In genomic region chr12:18799140-18799446, GRCh38 we compare ENCODE assay signal across 25 cellular contexts.
DNase-seq lines count a peak whose midpoint lies in the region; ATAC-seq and TF ChIP-seq lines count a peak whose summit lies in the region.
"Had no signal": no experiment of that assay in that cellular context is flagged by ENCODE, and none has a peak within 500 bp of the region (broad histone marks: within the 10 kb centered on the region; RNA-seq: fewer than 3 reads in every experiment).

No MANE protein-coding gene starts in this region.

- 30% methylated on average over 2 of the region's 2 CpGs for WGBS in esophagus muscularis mucosa

- TF ChIP-seq EP300 in esophagus muscularis mucosa (IDR thresholded peaks at IDR 0.05), result no peak

- H3K36me3 ChIP-seq in esophagus muscularis mucosa (no peaks in the 10 kb centered on the region), GM23338 (ENCODE audit: insufficient read depth) (no peaks in the 10 kb centered on the region)
- H3K36me3 ChIP-seq: prostate gland, thyroid gland had no signal

- H3K27ac Mint-ChIP-seq in GM23338, result no peak overlapping the region
- H3K27ac Mint-ChIP-seq: activated CD8-positive, alpha-beta memory T cell treated with anti-CD3 and anti-CD28 coated beads, Interleukin-2, amount 10 ng/mL, durations not matched to agents 7 days and 5 days; naive thymus-derived CD4-positive, alpha-beta T cell; T-helper 17 cell had no signal

- H3K4me2 ChIP-seq in GM23338, result no peak overlapping the region

- no peak for TF ChIP-seq POLR2A in esophagus muscularis mucosa (IDR thresholded peaks at IDR 0.05; ENCODE audit: low read depth)

- no peaks in the 10 kb centered on the region for H3K79me2 ChIP-seq in GM23338 (replicated peaks; ENCODE audit: insufficient read depth)

- no peak overlapping the region for H2AFZ ChIP-seq in GM23338

- no peaks in the 10 kb centered on the region for H3K27me3 Mint-ChIP-seq in GM23338 (ENCODE audit: insufficient read depth, low read depth, poor library complexity)
- H3K27me3 Mint-ChIP-seq: activated CD8-positive, alpha-beta memory T cell treated with anti-CD3 and anti-CD28 coated beads, Interleukin-2, amount 10 ng/mL, durations not matched to agents 7 days and 5 days; naive thymus-derived CD4-positive, alpha-beta T cell; T-helper 17 cell had no signal

- TF ChIP-seq CTCF in AG10803 (conservative IDR thresholded peaks at IDR 0.05; ENCODE audit: low read length), result no peak
- no peak for TF ChIP-seq CTCF in esophagus muscularis mucosa (IDR thresholded peaks at IDR 0.05)
- no peak for TF ChIP-seq CTCF in omental fat pad (IDR thresholded peaks at IDR 0.05)
- no peak for TF ChIP-seq CTCF in GM23338 (conservative IDR thresholded peaks at IDR 0.05; ENCODE audit: low read depth in 2 of 2)

- no peaks in the 10 kb centered on the region for H3K9me2 ChIP-seq in GM23338 (ENCODE audit: insufficient read depth)

- no peaks in the 10 kb centered on the region for H3K9me3 ChIP-seq in esophagus muscularis mucosa
- H3K9me3 ChIP-seq: Caco-2, prostate gland, thyroid gland had no signal

- peak; percentile 51 for DNase-seq in AG10803 (ENCODE audit: low read depth)
- peak; percentile 6 for DNase-seq in NCI-H524 treated with DMSO at 0.1 percent for 48 hours (lab: John Stamatoyannopoulos, UW)
- DNase-seq in esophagus muscularis mucosa (ENCODE audit: extremely low spot score), result no peak
- DNase-seq in omental fat pad (ENCODE audit: low spot score), result no peak
- no peak for DNase-seq in SHP77 treated with DMSO at 0.1 percent for 48 hours (lab: John Stamatoyannopoulos, UW)
- no peak for DNase-seq in GM23338 (ENCODE audit: low spot score)
- DNase-seq: activated CD4-positive, alpha-beta T cell treated with anti-CD3 and anti-CD28 coated beads, Interleukin-2, amount 50 U/mL, for 4 hours; activated CD8-positive, alpha-beta memory T cell treated with anti-CD3 and anti-CD28 coated beads, Interleukin-2, amount 10 ng/mL, durations not matched to agents 7 days and 5 days; activated T-cell treated with anti-CD3 and anti-CD28 coated beads, Interleukin-2, amount 50 U/mL, for 4 hours; C1 segment of cervical spinal cord; Caco-2; DMS79 treated with DMSO at 0.1 percent for 48 hours; GF-D8; midbrain; naive thymus-derived CD4-positive, alpha-beta T cell; NCI-H1092; NCI-H1694; NCI-H446 treated with DMSO at 0.1 percent for 48 hours; stimulated activated CD4-positive, alpha-beta T cell treated with anti-CD3 and anti-CD28 coated beads, Interleukin-4, amount 100 ng/mL, for 24 hours; T-helper 17 cell; thyroid gland had no signal

- peak; percentile 19 for ATAC-seq in omental fat pad (ENCODE audit: low FRiP score)
- no peak for ATAC-seq in GM23338
- no peak for ATAC-seq in GM21717 (IDR thresholded peaks at IDR 0.05; ENCODE audit: unreplicated experiment)
- ATAC-seq: activated CD4-positive, CD25-positive, alpha-beta regulatory T cell treated with anti-CD3 and anti-CD28 coated beads, Interleukin-2, amount 50 U/mL, for 24 hours; activated CD8-positive, alpha-beta memory T cell treated with anti-CD3 and anti-CD28 coated beads, Interleukin-2, amount 10 ng/mL, durations not matched to agents 7 days and 5 days; activated T-cell treated with anti-CD3 and anti-CD28 coated beads, Interleukin-2, amount 50 U/mL, for 4 hours; naive thymus-derived CD4-positive, alpha-beta T cell; T-helper 17 cell had no signal

- H3K4me3 Mint-ChIP-seq in GM23338, result no peak overlapping the region
- H3K4me3 Mint-ChIP-seq: activated CD8-positive, alpha-beta memory T cell treated with anti-CD3 and anti-CD28 coated beads, Interleukin-2, amount 10 ng/mL, durations not matched to agents 7 days and 5 days; activated T-cell treated with anti-CD3 and anti-CD28 coated beads, Interleukin-2, amount 50 U/mL, for 4 hours; naive thymus-derived CD4-positive, alpha-beta T cell; T-helper 17 cell had no signal

- intact Hi-C loops in esophagus muscularis mucosa (cut with DNase I), result no loop called here

- H3K4me1 ChIP-seq in esophagus muscularis mucosa (peaks cover 0 to 34% (median 22%) of the 10 kb centered on the region in 4 donors), GM23338 (ENCODE audit: insufficient read depth) (no peaks in the 10 kb centered on the region)
- H3K4me1 ChIP-seq: prostate gland, thyroid gland had no signal

- H3K27me3 ChIP-seq in esophagus muscularis mucosa (no peaks in the 10 kb centered on the region), GM23338 (ENCODE audit: insufficient read depth) (no peaks in the 10 kb centered on the region)
- H3K27me3 ChIP-seq: thyroid gland had no signal

- H3K4me1 Mint-ChIP-seq in GM23338, result peaks cover 7% of the 10 kb centered on the region; the same call in 2 of the 3 replicates
- H3K4me1 Mint-ChIP-seq: activated CD8-positive, alpha-beta memory T cell treated with anti-CD3 and anti-CD28 coated beads, Interleukin-2, amount 10 ng/mL, durations not matched to agents 7 days and 5 days; naive thymus-derived CD4-positive, alpha-beta T cell; T-helper 17 cell had no signal

- no peaks in the 10 kb centered on the region for H3F3A ChIP-seq in GM23338 (replicated peaks; ENCODE audit: low read depth)

- no peaks in the 10 kb centered on the region for H3K36me3 Mint-ChIP-seq in GM23338 (ENCODE audit: low read depth)
- H3K36me3 Mint-ChIP-seq: activated CD8-positive, alpha-beta memory T cell treated with anti-CD3 and anti-CD28 coated beads, Interleukin-2, amount 10 ng/mL, durations not matched to agents 7 days and 5 days; naive thymus-derived CD4-positive, alpha-beta T cell had no signal

- no peaks in the 10 kb centered on the region; the same call in 2 of the 3 replicates for H3K9me3 Mint-ChIP-seq in GM23338
- H3K9me3 Mint-ChIP-seq: activated T-cell treated with anti-CD3 and anti-CD28 coated beads, Interleukin-2, amount 50 U/mL, for 4 hours had no signal

- H3K27ac ChIP-seq in esophagus muscularis mucosa (replicated peaks in 1 of 4) (peak overlapping the region; percentile 63 to 77 (median 67)), GM23338 (ENCODE audit: low read depth) (no peak overlapping the region)
- H3K27ac ChIP-seq: SK-N-MC, thyroid gland had no signal

- H3K4me3 ChIP-seq in AG10803 (ENCODE audit: low read length), result no peak overlapping the region
- no peak overlapping the region for H3K4me3 ChIP-seq in esophagus muscularis mucosa
- H3K4me3 ChIP-seq in GM23338, result no peak overlapping the region
- H3K4me3 ChIP-seq: prostate gland, SK-N-MC, thyroid gland had no signal

- H4K20me1 ChIP-seq in GM23338 (replicated peaks; ENCODE audit: insufficient read depth), result no peaks in the 10 kb centered on the region

TF ChIP-seq in GM23338, 12 proteins besides CTCF, POLR2A, EP300 and RAD21 (continues in another document):
- TF ChIP-seq ZNF462 (CRISPR knock-in tag; IDR thresholded peaks at IDR 0.05) (no peak), NANOG (IDR thresholded peaks at IDR 0.05; ENCODE audit: borderline replicate concordance) (no peak)

Comparison
In these comparisons a context has a peak if more than half of its experiments do, and no peak if none do; other contexts are left out.
1. DNase-seq: peak in AG10803 (single experiment) and NCI-H524 treated with DMSO at 0.1 percent for 48 hours (single experiment); none in esophagus muscularis mucosa (single experiment), omental fat pad (single experiment), SHP77 treated with DMSO at 0.1 percent for 48 hours (single experiment) and GM23338 (single experiment).